Comparison of ENCODE assay signal across 20 cellular contexts in the genomic region with DNA sequence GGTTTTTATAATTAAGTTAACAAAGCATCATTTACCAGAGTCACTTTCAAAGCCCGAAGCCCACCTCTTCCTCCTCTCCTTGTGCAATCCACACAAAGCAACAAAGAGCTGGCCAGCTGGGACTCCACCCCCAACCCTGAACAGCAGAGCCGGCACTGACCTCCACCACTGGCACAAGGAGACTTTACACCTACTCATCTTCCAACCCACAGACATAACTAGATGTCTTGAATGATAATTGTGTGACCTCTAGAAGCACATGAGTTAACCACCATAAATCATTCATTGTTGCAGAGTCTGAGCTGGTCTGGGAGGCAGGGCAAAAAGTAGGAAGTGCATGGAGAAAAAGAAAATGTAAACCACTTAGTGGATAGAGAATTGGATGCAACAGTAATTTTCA.
DNase-seq lines count a peak whose midpoint lies in the region; ATAC-seq and TF ChIP-seq lines count a peak whose summit lies in the region.
"Had no signal": no experiment of that assay in that cellular context is flagged by ENCODE, and none has a peak within 500 bp of the region (broad histone marks: within the 10 kb centered on the region; RNA-seq: fewer than 3 reads in every experiment).

No MANE protein-coding gene starts in this region.

- no peaks in the 10 kb centered on the region for H3K36me3 Mint-ChIP-seq in nephron progenitor cell (ENCODE audit: low read depth)
- H3K36me3 Mint-ChIP-seq: activated naive CD8-positive, alpha-beta T cell treated with anti-CD3 and anti-CD28 coated beads, Interleukin-2, amount 10 ng/mL, durations not matched to agents 7 days and 5 days had no signal

- ATAC-seq in HG03139 (IDR thresholded peaks at IDR 0.05; ENCODE audit: unreplicated experiment) (no peak), GM21619 (IDR thresholded peaks at IDR 0.05; ENCODE audit: unreplicated experiment) (no peak)
- ATAC-seq: heart right ventricle, upper lobe of right lung had no signal

- H3K4me3 Mint-ChIP-seq in nephron progenitor cell, result peak overlapping the region; percentile 47
- H3K4me3 Mint-ChIP-seq: activated CD4-positive, alpha-beta T cell treated with anti-CD3 and anti-CD28 coated beads, Interleukin-2, amount 10 ng/mL, durations not matched to agents 24 days and 14 days; activated naive CD8-positive, alpha-beta T cell treated with anti-CD3 and anti-CD28 coated beads, Interleukin-2, amount 10 ng/mL, durations not matched to agents 7 days and 5 days; T-helper 2 cell treated with Interferon-gamma antibody and Interleukin-4, amounts not matched to agents 5 μg/mL and 100 μg/mL, for 36 hours had no signal

- no peak for TF ChIP-seq CTCF in HEK293 (tag by site-specific recombination; IDR thresholded peaks at IDR 0.05)
- no peak for TF ChIP-seq CTCF in fibroblast of villous mesenchyme (IDR thresholded peaks at IDR 0.05; ENCODE audit: insufficient read depth, low read depth, low read length)
- TF ChIP-seq CTCF in nephron progenitor cell (IDR thresholded peaks at IDR 0.05), result no peak
- no peak for TF ChIP-seq CTCF in GM10266 (IDR thresholded peaks at IDR 0.05; ENCODE audit: control insufficient read depth, insufficient read depth, low read depth, missing control alignments)

- peaks cover 27% of the 10 kb centered on the region for H3K4me1 Mint-ChIP-seq in nephron progenitor cell
- H3K4me1 Mint-ChIP-seq: activated CD4-positive, alpha-beta T cell treated with anti-CD3 and anti-CD28 coated beads, Interleukin-2, amount 10 ng/mL, durations not matched to agents 24 days and 14 days; activated naive CD8-positive, alpha-beta T cell treated with anti-CD3 and anti-CD28 coated beads, Interleukin-2, amount 10 ng/mL, durations not matched to agents 7 days and 5 days had no signal

- no peak overlapping the region for H3K27ac ChIP-seq in HEK293 (ENCODE audit: extremely low read depth, low read depth, low read length)
- H3K27ac ChIP-seq: heart right ventricle, left ventricle myocardium inferior, neutrophil, upper lobe of right lung had no signal

- no peak overlapping the region for H3K4me3 ChIP-seq in HEK293 (ENCODE audit: low read depth, low read length)
- no peak overlapping the region for H3K4me3 ChIP-seq in fibroblast of villous mesenchyme (ENCODE audit: low read depth, low read length)
- H3K4me3 ChIP-seq: heart right ventricle, left ventricle myocardium inferior, upper lobe of right lung had no signal

- H3K9me3 ChIP-seq in HEK293 (ENCODE audit: control insufficient read depth, insufficient read depth, low read depth, low read length), result no peaks in the 10 kb centered on the region
- H3K9me3 ChIP-seq: heart right ventricle, left ventricle myocardium inferior, neutrophil, upper lobe of right lung had no signal

- H3K27ac Mint-ChIP-seq in nephron progenitor cell, result no peak overlapping the region
- H3K27ac Mint-ChIP-seq: activated CD4-positive, alpha-beta T cell treated with anti-CD3 and anti-CD28 coated beads, Interleukin-2, amount 10 ng/mL, durations not matched to agents 24 days and 14 days; activated naive CD8-positive, alpha-beta T cell treated with anti-CD3 and anti-CD28 coated beads, Interleukin-2, amount 10 ng/mL, durations not matched to agents 7 days and 5 days; T-helper 2 cell treated with Interferon-gamma antibody and Interleukin-4, amounts not matched to agents 5 μg/mL and 100 μg/mL, for 36 hours had no signal

- in situ Hi-C loops in ACHN (cut with HindIII; ENCODE audit: low pct_ligation_motif_present, low pct_unique_long_range_greater_than_20kb, low sequenced_read_pairs), result no loop called here

- H3K4me1 ChIP-seq in HEK293 (ENCODE audit: control insufficient read depth, insufficient read depth, low read length), result no peaks in the 10 kb centered on the region
- H3K4me1 ChIP-seq: heart right ventricle, left ventricle myocardium inferior, upper lobe of right lung had no signal

- POLR2A ChIA-PET in HEK293 (lab: Yijun Ruan, JAX), result no interaction called here

- H3K27me3 Mint-ChIP-seq in nephron progenitor cell (ENCODE audit: low read depth, poor library complexity), result peaks cover 3% of the 10 kb centered on the region

- DNase-seq in NOMO-1 treated with DMSO at 0.1 percent for 48 hours (lab: John Stamatoyannopoulos, UW; ENCODE audit: unreplicated experiment), result peak; percentile 46
- peak; percentile 19 for DNase-seq in fibroblast of villous mesenchyme (ENCODE audit: low read depth)
- DNase-seq in nephron progenitor cell, result no peak
- DNase-seq in ACHN, result no peak
- no peak for DNase-seq in GM10266 (ENCODE audit: extremely low spot score)
- DNase-seq: activated CD4-positive, alpha-beta T cell treated with anti-CD3 and anti-CD28 coated beads, Interleukin-2, amount 10 ng/mL, durations not matched to agents 24 days and 14 days; activated naive CD8-positive, alpha-beta T cell treated with anti-CD3 and anti-CD28 coated beads, Interleukin-2, amount 10 ng/mL, durations not matched to agents 7 days and 5 days; DND-41; heart right ventricle; left ventricle myocardium inferior; NCI-H1105; NCI-H524; Right ventricle myocardium superior; stimulated activated naive CD4-positive, alpha-beta T cell; upper lobe of right lung had no signal

- no peaks in the 10 kb centered on the region for H3K36me3 ChIP-seq in HEK293 (ENCODE audit: control insufficient read depth in 2 of 2, insufficient read depth in 1 of 2, low read length in 2 of 2)
- H3K36me3 ChIP-seq: heart right ventricle, left ventricle myocardium inferior, neutrophil, upper lobe of right lung had no signal

- CTCF ChIA-PET in HEK293 (lab: Yijun Ruan, JAX), result interaction anchor here (0.8 kb wide), 1 partner anchor 37 kb away, joined by 3 read pairs; no protein-coding TSS in a partner anchor

- H3K9me3 Mint-ChIP-seq in nephron progenitor cell, result no peaks in the 10 kb centered on the region
- H3K9me3 Mint-ChIP-seq: activated CD4-positive, alpha-beta T cell treated with anti-CD3 and anti-CD28 coated beads, Interleukin-2, amount 10 ng/mL, durations not matched to agents 24 days and 14 days; activated naive CD8-positive, alpha-beta T cell treated with anti-CD3 and anti-CD28 coated beads, Interleukin-2, amount 10 ng/mL, durations not matched to agents 7 days and 5 days; T-helper 2 cell treated with Interferon-gamma antibody and Interleukin-4, amounts not matched to agents 5 μg/mL and 100 μg/mL, for 36 hours had no signal

TF ChIP-seq in HEK293, 187 proteins besides CTCF, POLR2A, EP300 and RAD21:
- no peak for TF ChIP-seq ZNF10 (tag by site-specific recombination; IDR thresholded peaks at IDR 0.05)
- TF ChIP-seq HOXA7 (CRISPR knock-in tag; IDR thresholded peaks at IDR 0.05; ENCODE audit: borderline replicate concordance), result no peak
- peak; percentile 39; the same call in 1 of the 2 replicates for TF ChIP-seq EGR2 (tag by site-specific recombination; IDR thresholded peaks at IDR 0.05; ENCODE audit: low read depth)

Comparison
In these comparisons a context has a peak if more than half of its experiments do, and no peak if none do; other contexts are left out.
1. DNase-seq: peak in NOMO-1 treated with DMSO at 0.1 percent for 48 hours (single experiment) and fibroblast of villous mesenchyme (single experiment); none in nephron progenitor cell (single experiment), ACHN (single experiment) and GM10266 (single experiment).